In genomic region chr1:203306089-203306969, GRCh38 we compare ENCODE assay signal across 8 cellular contexts. TPM values are rescaled to one million over a fixed set of nuclear protein-coding genes. Genes with fewer than 3 reads are reported as not detected.
DNase-seq lines count a peak whose midpoint lies in the region; ATAC-seq lines count a peak whose summit lies in the region.

No MANE protein-coding gene starts in this region.

- DNase-seq in GM03348 (ENCODE audit: low spot score), result peak; percentile 82
- peak; percentile 67 for DNase-seq in M059J (ENCODE audit: low read depth)
- DNase-seq in UCSD-AML1 (lab: John Stamatoyannopoulos, UW; ENCODE audit: unreplicated experiment), result peak; percentile 64
- peak; percentile 85 for DNase-seq in dermis blood vessel endothelial cell
- peak; percentile 70 for DNase-seq in left lobe of liver (ENCODE audit: low spot score)
- peak; percentile 61 for DNase-seq in stimulated activated CD8-positive, alpha-beta memory T cell treated with anti-CD3 and anti-CD28 coated beads, Interleukin-4, amount 100 ng/mL, for 48 hours
- no peak for DNase-seq in GM19240 (ENCODE audit: insufficient read length, low spot score)

- ATAC-seq in left lobe of liver (peak; percentile 25), GM18868 (IDR thresholded peaks at IDR 0.05; ENCODE audit: unreplicated experiment) (no peak)

RNA-seq across cellular contexts. Expression of gene BTG2, which starts 1.0 kb away (rescaled TPM):
- total RNA-seq in M059J (2014; rRNA removed; shearing (Covaris generic)), result 0.67 and 1.2 TPM in 2 replicates
- total RNA-seq in dermis blood vessel endothelial cell, result 63.5 and 64.7 TPM in 2 replicates
- total RNA-seq in left lobe of liver, result 2.8 TPM

RNA-seq across cellular contexts. Expression of gene FMOD, which starts 44.6 kb away (rescaled TPM):
- not detected in 2 replicates for total RNA-seq in M059J (2014; rRNA removed; shearing (Covaris generic))
- total RNA-seq in dermis blood vessel endothelial cell (11.4 and 21.2 TPM in 2 replicates), left lobe of liver (1.7 TPM)

Comparison
In these comparisons a context has a peak if more than half of its experiments do, and no peak if none do; other contexts are left out.
1. RNA of gene BTG2, which starts 1.0 kb away (total RNA-seq): 63.5 to 64.7 TPM in dermis blood vessel endothelial cell; 2.8 TPM in left lobe of liver (single experiment) and 0.67 to 1.2 TPM in M059J; every median in the first group is over 10 times any median in the second.